Comparison of ENCODE assay signal across 3 cellular contexts in the genomic region with DNA sequence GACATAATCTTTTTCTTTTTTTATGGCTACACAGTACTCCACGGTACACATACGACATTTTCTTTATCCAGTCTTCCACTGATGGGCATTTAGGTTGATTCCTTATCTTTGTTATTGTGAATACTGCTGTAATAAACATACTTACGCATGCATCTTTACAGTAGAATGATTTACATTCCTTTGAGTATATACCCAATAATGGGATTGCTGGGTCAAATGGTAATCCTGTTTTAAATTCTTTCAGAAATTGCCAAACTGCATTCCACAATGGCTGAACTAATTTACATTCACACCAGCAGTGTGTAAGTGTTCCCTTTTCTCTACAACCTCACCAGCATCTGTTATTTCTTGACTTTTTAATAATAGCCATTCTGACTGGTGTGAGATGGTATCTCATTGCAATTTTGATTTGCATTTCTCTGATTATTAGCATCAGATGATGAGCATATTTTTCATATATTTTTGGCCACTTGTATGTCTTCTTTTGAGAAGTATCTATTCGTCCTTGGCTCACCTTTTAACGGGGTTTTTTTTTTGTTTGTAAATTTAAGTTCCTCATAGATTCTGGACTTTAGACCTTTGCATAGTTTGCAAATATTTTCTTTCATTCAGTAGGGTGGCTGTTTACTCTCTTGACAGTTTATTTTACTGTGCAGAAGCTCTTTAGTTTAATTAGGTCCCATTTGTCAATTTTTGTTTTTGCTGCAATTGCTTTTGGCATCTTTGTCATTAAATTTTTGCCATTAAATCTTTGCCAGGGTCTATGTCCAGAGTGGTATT. TPM values are rescaled to one million over a fixed set of nuclear protein-coding genes. Genes with fewer than 3 reads are reported as not detected.
"Had no signal": no experiment of that assay in that cellular context is flagged by ENCODE, and none has a peak within 500 bp of the region (broad histone marks: within the 10 kb centered on the region; RNA-seq: fewer than 3 reads in every experiment).

No MANE protein-coding gene starts in this region.

RNA-seq across cellular contexts. Expression of a gene that starts 52.6 kb away (rescaled TPM):
- total RNA-seq: GM23338, H1, H9 had no signal
- polyA plus RNA-seq: GM23338, H1 had no signal
